ENCODE assay signal across 8 cellular contexts in the genomic region with DNA sequence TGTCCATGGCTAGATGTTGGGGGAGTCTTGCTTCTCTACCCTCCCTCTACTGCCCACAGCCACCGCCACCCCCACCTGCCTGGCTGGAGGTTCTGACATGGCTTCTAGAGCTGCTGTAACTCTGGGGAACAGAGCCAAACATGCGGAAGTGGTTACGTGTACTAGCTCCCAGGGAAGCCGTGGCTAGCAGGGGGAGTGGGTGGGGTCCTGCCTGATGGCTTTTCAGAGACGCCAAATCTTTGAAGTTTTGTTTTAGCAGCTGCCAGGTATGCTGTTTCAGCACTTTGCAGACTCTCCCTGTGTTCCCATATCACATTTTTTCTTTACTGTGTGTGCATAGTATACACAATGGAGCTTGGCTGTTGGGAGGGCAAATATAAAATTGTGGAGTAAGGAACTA.
A peak's percentile ranks its signal among the peaks of the same experiment; 100 is the strongest.
DNase-seq lines count a peak whose midpoint lies in the region; ATAC-seq, FAIRE-seq and TF ChIP-seq lines count a peak whose summit lies in the region.

No MANE protein-coding gene starts in this region.

- H3K4me3 ChIP-seq in left lung: no peak overlapping the region

- H3K4me3 Mint-ChIP-seq in type B pancreatic cell: peak overlapping the region; percentile 17

- no peaks in the 10 kb centered on the region for H3K9me3 ChIP-seq in left lung

- no peaks in the 10 kb centered on the region for H3K36me3 ChIP-seq in left lung

- H3K4me1 ChIP-seq in left lung: peaks cover 17 to 19% of the 10 kb centered on the region in 2 donors

- peak overlapping the region; percentile 76 to 79 for H3K27ac ChIP-seq in left lung

- peaks cover 0 to 19% of the 10 kb centered on the region in 2 donors for H3K36me3 Mint-ChIP-seq in activated naive CD4-positive, alpha-beta T cell treated with anti-CD3 and anti-CD28 coated beads, Interleukin-2, amount 50 U/mL, for 72 hours
- H3K36me3 Mint-ChIP-seq in type B pancreatic cell: peaks cover 4% of the 10 kb centered on the region

- peaks cover 35% of the 10 kb centered on the region for H3K4me1 Mint-ChIP-seq in type B pancreatic cell (ENCODE audit: unreplicated experiment)

- DNase-seq in ELR (ENCODE audit: low read depth) (peak; percentile 65), NOMO-1 (lab: John Stamatoyannopoulos, UW; ENCODE audit: unreplicated experiment in 2 of 2) (peak; percentile 53 to 63), left lung (peak; percentile 85 to 88), type B pancreatic cell (ENCODE audit: extremely low spot score, unreplicated experiment) (no peak), NCI-H526 treated with DMSO at 0.1 percent for 48 hours (lab: John Stamatoyannopoulos, UW) (no peak), HTR-8/SVneo (ENCODE audit: insufficient read length, low spot score) (no peak)
- DNase-seq in activated naive CD4-positive, alpha-beta T cell treated with anti-CD3 and anti-CD28 coated beads, Interleukin-2, amount 50 U/mL, for 72 hours (ENCODE audit: low spot score in 2 of 2): no peak
- no peak for DNase-seq in activated CD4-positive, CD25-positive, alpha-beta regulatory T cell treated with anti-CD3 and anti-CD28 coated beads, Interleukin-2, amount 50 U/mL, for 72 hours

- no peak overlapping the region for H3K27ac Mint-ChIP-seq in activated naive CD4-positive, alpha-beta T cell treated with anti-CD3 and anti-CD28 coated beads, Interleukin-2, amount 50 U/mL, for 72 hours
- H3K27ac Mint-ChIP-seq in type B pancreatic cell: peak overlapping the region; percentile 25

- peak; percentile 47 to 66 for ATAC-seq in activated naive CD4-positive, alpha-beta T cell treated with anti-CD3 and anti-CD28 coated beads, Interleukin-2, amount 50 U/mL, for 72 hours
- peak; percentile 87 for ATAC-seq in left lung

- H3K9me3 Mint-ChIP-seq in activated naive CD4-positive, alpha-beta T cell treated with anti-CD3 and anti-CD28 coated beads, Interleukin-2, amount 50 U/mL, for 72 hours: no peaks in the 10 kb centered on the region
- no peaks in the 10 kb centered on the region for H3K9me3 Mint-ChIP-seq in type B pancreatic cell

- no peak for TF ChIP-seq CTCF in left lung (IDR thresholded peaks at IDR 0.05)
- no peak for TF ChIP-seq CTCF in type B pancreatic cell (conservative IDR thresholded peaks at IDR 0.05)

- intact Hi-C loops in left lung (cut with DNase I): no loop called here

- no peaks in the 10 kb centered on the region for H3K27me3 ChIP-seq in left lung

- no peaks in the 10 kb centered on the region for H3K27me3 Mint-ChIP-seq in type B pancreatic cell

- no peak for FAIRE-seq in HTR-8/SVneo (lab: Jason Lieb, UNC)

Comparison
In these comparisons a context has a peak if more than half of its experiments do, and no peak if none do; other contexts are left out.
1. DNase-seq: peak in ELR (single experiment), NOMO-1 (2 of 2) and left lung (2 of 2); none in activated naive CD4-positive, alpha-beta T cell treated with anti-CD3 and anti-CD28 coated beads, Interleukin-2, amount 50 U/mL, for 72 hours (0 of 2), type B pancreatic cell (single experiment), NCI-H526 treated with DMSO at 0.1 percent for 48 hours (single experiment), activated CD4-positive, CD25-positive, alpha-beta regulatory T cell treated with anti-CD3 and anti-CD28 coated beads, Interleukin-2, amount 50 U/mL, for 72 hours (single experiment) and HTR-8/SVneo (single experiment).